In the genomic region with DNA sequence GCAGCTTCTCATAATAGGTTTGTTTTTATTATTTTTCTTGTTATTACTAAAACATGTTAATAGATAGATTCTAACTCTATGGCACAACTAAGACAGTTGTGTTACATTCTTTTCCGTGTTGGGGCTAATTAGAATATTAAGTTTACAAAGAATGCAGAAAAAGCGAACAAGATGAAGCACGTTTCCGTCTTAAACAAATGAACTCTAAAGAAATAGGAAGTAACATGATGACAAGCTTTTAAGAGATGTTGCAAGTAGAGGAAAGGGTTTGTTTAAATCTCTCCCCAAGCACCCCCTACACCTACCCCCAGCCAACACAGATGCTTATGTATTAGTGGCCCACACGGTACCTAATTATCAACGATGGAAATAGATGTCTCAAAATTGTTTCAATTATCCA, we compare ENCODE assay signal across 18 cellular contexts.
DNase-seq lines count a peak whose midpoint lies in the region; ATAC-seq and TF ChIP-seq lines count a peak whose summit lies in the region.
"Had no signal": no experiment of that assay in that cellular context is flagged by ENCODE, and none has a peak within 500 bp of the region (broad histone marks: within the 10 kb centered on the region; RNA-seq: fewer than 3 reads in every experiment).

No MANE protein-coding gene starts in this region.

- H3K36me3 ChIP-seq in suprapubic skin, result no peaks in the 10 kb centered on the region
- H3K36me3 ChIP-seq in aorta (ENCODE audit: control insufficient read depth in 1 of 2, insufficient read depth in 2 of 2, low read length in 1 of 2), result no peaks in the 10 kb centered on the region
- H3K36me3 ChIP-seq: BLaER1 had no signal

- TF ChIP-seq CTCF in epithelial cell of esophagus (IDR thresholded peaks at IDR 0.05; ENCODE audit: insufficient read depth, low read depth, low read length, missing control alignments) (no peak), suprapubic skin (IDR thresholded peaks at IDR 0.05) (no peak)

- WGBS in suprapubic skin, result 59% methylated on average over 6 of the region's 6 CpGs
- WGBS in aorta, 2 donors, result 89 to 92% methylated on average over 6 of the region's 6 CpGs

- DNase-seq in NOMO-1 treated with DMSO at 0.1 percent for 48 hours (lab: John Stamatoyannopoulos, UW; ENCODE audit: unreplicated experiment), result peak; percentile 92
- peak; percentile 87 for DNase-seq in SIG-M5 treated with dmso at 0.1 percent for 504 hours (lab: John Stamatoyannopoulos, UW; ENCODE audit: unreplicated experiment)
- peak; percentile 72 for DNase-seq in epithelial cell of esophagus (ENCODE audit: low read depth)
- no peak for DNase-seq in suprapubic skin (ENCODE audit: low spot score in 2 of 2)
- DNase-seq in activated CD4-positive, alpha-beta T cell treated with anti-CD3 and anti-CD28 coated beads, Interleukin-2, amount 50 U/mL, for 48 hours, result no peak
- no peak for DNase-seq in activated effector memory CD4-positive, alpha-beta T cell treated with anti-CD3 and anti-CD28 coated beads, Interleukin-2, amount 50 U/mL, for 16 hours
- DNase-seq in aorta, result no peak
- DNase-seq: DMS 273 treated with DMSO at 0.1 percent for 48 hours, H7, KG1, NCI-H187 treated with DMSO at 0.1 percent for 48 hours, NCI-H2171, NCI-H446 treated with DMSO at 0.1 percent for 48 hours, NCI-H774, SK-N-SH had no signal

- TF ChIP-seq EP300 in suprapubic skin (IDR thresholded peaks at IDR 0.05), result no peak

- no peaks in the 10 kb centered on the region for H3K9me3 ChIP-seq in suprapubic skin
- no peaks in the 10 kb centered on the region for H3K9me3 ChIP-seq in aorta (ENCODE audit: control insufficient read depth, low read length)
- H3K9me3 ChIP-seq: BLaER1, SK-N-SH had no signal

- peaks cover 64% of the 10 kb centered on the region for H3K4me1 ChIP-seq in suprapubic skin
- no peaks in the 10 kb centered on the region for H3K4me1 ChIP-seq in aorta (ENCODE audit: control insufficient read depth in 1 of 2, insufficient read depth in 2 of 2, low read length in 2 of 2)
- H3K4me1 ChIP-seq: BLaER1 had no signal

- H3K4me3 ChIP-seq in epithelial cell of esophagus (ENCODE audit: low read length) (no peak overlapping the region), suprapubic skin (no peak overlapping the region), aorta (ENCODE audit: low read length in 2 of 2) (no peak overlapping the region)
- H3K4me3 ChIP-seq: BLaER1, PC-9 had no signal

- H3K27me3 ChIP-seq in suprapubic skin (no peaks in the 10 kb centered on the region), aorta (ENCODE audit: control insufficient read depth in 1 of 2, insufficient read depth in 2 of 2, low read length in 1 of 2) (no peaks in the 10 kb centered on the region)
- H3K27me3 ChIP-seq: BLaER1 had no signal

- no peak for ATAC-seq in GM21390 (IDR thresholded peaks at IDR 0.05; ENCODE audit: unreplicated experiment)
- no peak for ATAC-seq in aorta (ENCODE audit: low FRiP score)

- intact Hi-C loops in aorta (cut with DNase I), result no loop called here

- peak overlapping the region; percentile 44 for H3K27ac ChIP-seq in suprapubic skin
- no peak overlapping the region for H3K27ac ChIP-seq in aorta (ENCODE audit: low read depth in 1 of 2, low read length in 2 of 2)
- H3K27ac ChIP-seq: BLaER1, PC-9 had no signal

- no peak for TF ChIP-seq POLR2A in suprapubic skin (IDR thresholded peaks at IDR 0.05)

Comparison
In these comparisons a context has a peak if more than half of its experiments do, and no peak if none do; other contexts are left out.
1. DNase-seq: peak in NOMO-1 treated with DMSO at 0.1 percent for 48 hours (single experiment), SIG-M5 treated with dmso at 0.1 percent for 504 hours (single experiment) and epithelial cell of esophagus (single experiment); none in suprapubic skin (0 of 2), activated CD4-positive, alpha-beta T cell treated with anti-CD3 and anti-CD28 coated beads, Interleukin-2, amount 50 U/mL, for 48 hours (0 of 2), activated effector memory CD4-positive, alpha-beta T cell treated with anti-CD3 and anti-CD28 coated beads, Interleukin-2, amount 50 U/mL, for 16 hours (single experiment) and aorta (0 of 2).